In the genomic region with DNA sequence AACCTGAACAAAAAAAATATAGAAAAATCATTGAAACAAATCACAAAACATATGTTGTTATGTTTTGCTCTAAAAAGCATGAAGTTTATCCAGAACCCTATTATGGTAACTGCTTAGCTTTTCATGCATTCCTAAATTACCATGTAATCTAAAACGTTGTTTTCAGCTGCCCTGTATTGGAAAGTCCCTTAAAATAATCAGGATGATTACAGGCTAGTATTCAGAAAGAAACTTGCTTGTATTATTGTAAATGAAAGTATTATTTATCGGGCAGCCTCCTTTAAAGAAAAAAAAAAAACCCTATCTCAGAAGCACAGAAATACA, we compare ENCODE assay signal across 10 cellular contexts.
A peak's percentile ranks its signal among the peaks of the same experiment; 100 is the strongest.
DNase-seq lines count a peak whose midpoint lies in the region; FAIRE-seq and TF ChIP-seq lines count a peak whose summit lies in the region.
"Had no signal": no experiment of that assay in that cellular context is flagged by ENCODE, and none has a peak within 500 bp of the region (broad histone marks: within the 10 kb centered on the region; RNA-seq: fewer than 3 reads in every experiment).

No MANE protein-coding gene starts in this region.

- peak overlapping the region; percentile 61 for H3K4me3 ChIP-seq in ACC112 (ENCODE audit: low read depth, low read length)
- no peak overlapping the region for H3K4me3 ChIP-seq in endodermal cell (ENCODE audit: low read length)

- H3K27me3 ChIP-seq in ACC112 (ENCODE audit: insufficient read depth, low read length) (no peaks in the 10 kb centered on the region), endodermal cell (ENCODE audit: control insufficient read depth, insufficient read depth, low read length, poor library complexity, severe bottlenecking) (no peaks in the 10 kb centered on the region)
- H3K27me3 ChIP-seq: neutrophil had no signal

- DNase-seq in RCC 7860 (ENCODE audit: low spot score): peak; percentile 40
- DNase-seq in endodermal cell: no peak
- DNase-seq in T1000 (lab: John Stamatoyannopoulos, UW): no peak
- no peak for DNase-seq in anterior cingulate cortex (lab: John Stamatoyannopoulos, UW)
- DNase-seq in NOMO-1 (lab: John Stamatoyannopoulos, UW; ENCODE audit: unreplicated experiment in 2 of 2): no peak
- DNase-seq in NCI-H748 treated with DMSO at 0.1 percent for 48 hours (lab: John Stamatoyannopoulos, UW): no peak
- DNase-seq: activated CD4-positive, alpha-beta T cell treated with anti-CD3 and anti-CD28 coated beads, Interleukin-2, amount 50 U/mL, for 1 hour had no signal

- no peak overlapping the region for H3K4me3 Mint-ChIP-seq in endodermal cell
- H3K4me3 Mint-ChIP-seq in nephron: peak overlapping the region in 1 of 3 experiments; percentile 41

- no peak for TF ChIP-seq CTCF in endodermal cell (conservative IDR thresholded peaks at IDR 0.05)
- no peak for TF ChIP-seq CTCF in nephron (IDR thresholded peaks at IDR 0.05; ENCODE audit: unreplicated experiment in 3 of 3)

- no peaks in the 10 kb centered on the region for H3K27me3 Mint-ChIP-seq in endodermal cell (ENCODE audit: insufficient read depth)
- no peaks in the 10 kb centered on the region for H3K27me3 Mint-ChIP-seq in nephron (ENCODE audit: low read depth)

- H3K36me3 Mint-ChIP-seq in endodermal cell (ENCODE audit: low read depth): no peaks in the 10 kb centered on the region
- peaks cover 3% of the 10 kb centered on the region for H3K36me3 Mint-ChIP-seq in nephron (ENCODE audit: low read depth)

- H3K9me3 Mint-ChIP-seq in endodermal cell (peaks cover 2% of the 10 kb centered on the region), nephron (peaks cover 6% of the 10 kb centered on the region)

- H3K79me2 ChIP-seq in ACC112 (ENCODE audit: control insufficient read depth, insufficient read depth, low read length, unreplicated experiment): no peaks in the 10 kb centered on the region

- no peaks in the 10 kb centered on the region for H3K36me3 ChIP-seq in ACC112 (ENCODE audit: insufficient read depth, low read length)
- H3K36me3 ChIP-seq in endodermal cell (ENCODE audit: control insufficient read depth, insufficient read depth, low read length): no peaks in the 10 kb centered on the region
- H3K36me3 ChIP-seq: neutrophil had no signal

- peak overlapping the region; percentile 81 for H2AFZ ChIP-seq in ACC112 (ENCODE audit: low read length, unreplicated experiment)

- H3K9me3 ChIP-seq in endodermal cell (ENCODE audit: control insufficient read depth, low read length): no peaks in the 10 kb centered on the region
- H3K9me3 ChIP-seq: neutrophil had no signal

- no peak overlapping the region for H3K27ac Mint-ChIP-seq in endodermal cell
- H3K27ac Mint-ChIP-seq in nephron: peak overlapping the region; percentile 78 to 95 (median 85)

- H3K27ac ChIP-seq in ACC112 (ENCODE audit: low read depth, low read length) (peak overlapping the region; percentile 87), endodermal cell (ENCODE audit: low read depth, low read length) (peak overlapping the region; percentile 40)
- H3K27ac ChIP-seq: neutrophil had no signal

- peaks cover 17% of the 10 kb centered on the region for H3K4me1 Mint-ChIP-seq in endodermal cell
- H3K4me1 Mint-ChIP-seq in nephron: peaks cover 41% of the 10 kb centered on the region

- peaks cover 37% of the 10 kb centered on the region for H3K4me1 ChIP-seq in ACC112 (ENCODE audit: control insufficient read depth, insufficient read depth, low read length, unreplicated experiment)
- peaks cover 2% of the 10 kb centered on the region for H3K4me1 ChIP-seq in endodermal cell (ENCODE audit: control insufficient read depth, insufficient read depth, low read length)

- 80% methylated on average over 1 of the region's 2 CpGs; no CpG with 5 or more reads in 1 of the 2 experiments for WGBS in endodermal cell (ENCODE audit: insufficient coverage in 1 of 2, insufficient read length in 1 of 2), 2 experiments

- no peak for FAIRE-seq in RCC 7860 (lab: Jason Lieb, UNC)

- H3K9ac ChIP-seq in endodermal cell (ENCODE audit: extremely low read depth, low read length, poor library complexity, severe bottlenecking): no peak overlapping the region
